In the genomic region with DNA sequence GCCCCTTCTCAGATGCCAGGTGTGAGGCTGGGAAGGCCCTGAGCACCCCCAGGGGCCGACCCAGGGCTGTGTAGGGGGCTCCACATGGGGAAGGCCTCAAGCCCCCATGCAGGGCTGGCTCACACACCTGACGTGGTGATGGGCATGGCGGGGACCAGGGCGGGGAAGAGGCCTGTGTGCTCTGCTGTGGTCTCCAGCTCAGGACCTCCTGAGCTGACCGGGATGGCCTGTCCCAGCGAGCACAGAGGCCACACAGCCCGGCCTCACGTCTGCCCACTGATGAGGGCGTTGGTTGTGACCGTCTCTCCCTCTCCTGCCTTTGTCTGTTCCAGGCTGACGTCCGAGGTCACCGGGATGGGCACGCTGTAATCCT, we compare ENCODE assay signal across 3 cellular contexts.
TF ChIP-seq lines count a peak whose summit lies in the region.

No MANE protein-coding gene starts in this region.

TF ChIP-seq in SK-N-SH, 30 proteins besides CTCF, POLR2A, EP300 and RAD21:
- TF ChIP-seq, protein P1, sequence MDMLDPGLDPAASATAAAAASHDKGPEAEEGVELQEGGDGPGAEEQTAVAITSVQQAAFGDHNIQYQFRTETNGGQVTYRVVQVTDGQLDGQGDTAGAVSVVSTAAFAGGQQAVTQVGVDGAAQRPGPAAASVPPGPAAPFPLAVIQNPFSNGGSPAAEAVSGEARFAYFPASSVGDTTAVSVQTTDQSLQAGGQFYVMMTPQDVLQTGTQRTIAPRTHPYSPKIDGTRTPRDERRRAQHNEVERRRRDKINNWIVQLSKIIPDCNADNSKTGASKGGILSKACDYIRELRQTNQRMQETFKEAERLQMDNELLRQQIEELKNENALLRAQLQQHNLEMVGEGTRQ (IDR thresholded peaks at IDR 0.05; ENCODE audit: borderline replicate concordance, low read depth, low read length): no peak
- TF ChIP-seq, protein P2, sequence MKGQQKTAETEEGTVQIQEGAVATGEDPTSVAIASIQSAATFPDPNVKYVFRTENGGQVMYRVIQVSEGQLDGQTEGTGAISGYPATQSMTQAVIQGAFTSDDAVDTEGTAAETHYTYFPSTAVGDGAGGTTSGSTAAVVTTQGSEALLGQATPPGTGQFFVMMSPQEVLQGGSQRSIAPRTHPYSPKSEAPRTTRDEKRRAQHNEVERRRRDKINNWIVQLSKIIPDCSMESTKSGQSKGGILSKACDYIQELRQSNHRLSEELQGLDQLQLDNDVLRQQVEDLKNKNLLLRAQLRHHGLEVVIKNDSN (IDR thresholded peaks at IDR 0.05; ENCODE audit: borderline replicate concordance, low read depth): no peak
- TF ChIP-seq TCF12 (IDR thresholded peaks at IDR 0.05) (no peak), SMC3 (IDR thresholded peaks at IDR 0.05; ENCODE audit: low read depth, low read length) (no peak), POLR2AphosphoS5 (IDR thresholded peaks at IDR 0.05; ENCODE audit: low read depth, low read length) (no peak), TAF1 (IDR thresholded peaks at IDR 0.05; ENCODE audit: borderline replicate concordance, low read depth, low read length) (no peak), SIN3A (IDR thresholded peaks at IDR 0.05; ENCODE audit: borderline replicate concordance, low read depth, low read length) (no peak), GABPA (IDR thresholded peaks at IDR 0.05; ENCODE audit: low read depth) (no peak)
- TF ChIP-seq, protein P3, sequence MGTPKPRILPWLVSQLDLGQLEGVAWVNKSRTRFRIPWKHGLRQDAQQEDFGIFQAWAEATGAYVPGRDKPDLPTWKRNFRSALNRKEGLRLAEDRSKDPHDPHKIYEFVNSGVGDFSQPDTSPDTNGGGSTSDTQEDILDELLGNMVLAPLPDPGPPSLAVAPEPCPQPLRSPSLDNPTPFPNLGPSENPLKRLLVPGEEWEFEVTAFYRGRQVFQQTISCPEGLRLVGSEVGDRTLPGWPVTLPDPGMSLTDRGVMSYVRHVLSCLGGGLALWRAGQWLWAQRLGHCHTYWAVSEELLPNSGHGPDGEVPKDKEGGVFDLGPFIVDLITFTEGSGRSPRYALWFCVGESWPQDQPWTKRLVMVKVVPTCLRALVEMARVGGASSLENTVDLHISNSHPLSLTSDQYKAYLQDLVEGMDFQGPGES (IDR thresholded peaks at IDR 0.05; ENCODE audit: low read depth, low read length): no peak

TF ChIP-seq in SK-N-SH treated with all-trans-retinoic acid at 6 μM for 48 hours, 23 proteins besides CTCF, POLR2A, EP300 and RAD21 (continued from another document):
- TF ChIP-seq TOX (CRISPR knock-in tag; IDR thresholded peaks at IDR 0.05; ENCODE audit: borderline replicate concordance) (no peak), BACH2 (CRISPR knock-in tag; IDR thresholded peaks at IDR 0.05; ENCODE audit: borderline replicate concordance) (no peak)

TF ChIP-seq in IMR-90, 13 proteins besides CTCF, POLR2A, EP300 and RAD21 (continued from another document):
- TF ChIP-seq RCOR1 (IDR thresholded peaks at IDR 0.05; ENCODE audit: insufficient replicate concordance, low read length) (no peak), BHLHE40 (IDR thresholded peaks at IDR 0.05; ENCODE audit: low read depth, low read length) (no peak), SMC3 (IDR thresholded peaks at IDR 0.05; ENCODE audit: low read depth, low read length) (no peak), RFX5 (IDR thresholded peaks at IDR 0.05; ENCODE audit: low read depth, low read length) (no peak), CHD1 (IDR thresholded peaks at IDR 0.05; ENCODE audit: low read depth, low read length) (no peak), MAZ (IDR thresholded peaks at IDR 0.05; ENCODE audit: borderline replicate concordance, low read depth, low read length) (no peak), MXI1 (IDR thresholded peaks at IDR 0.05; ENCODE audit: borderline replicate concordance, low read depth, low read length) (no peak), FOS (IDR thresholded peaks at IDR 0.05; ENCODE audit: low read depth, low read length) (no peak), NFE2L2 (IDR thresholded peaks at IDR 0.05; ENCODE audit: low read depth, low read length) (no peak), CEBPB (IDR thresholded peaks at IDR 0.05; ENCODE audit: low read depth, low read length) (no peak)
- TF ChIP-seq, protein P1 (IDR thresholded peaks at IDR 0.05; ENCODE audit: low read depth, low read length): no peak
- TF ChIP-seq, protein P4, sequence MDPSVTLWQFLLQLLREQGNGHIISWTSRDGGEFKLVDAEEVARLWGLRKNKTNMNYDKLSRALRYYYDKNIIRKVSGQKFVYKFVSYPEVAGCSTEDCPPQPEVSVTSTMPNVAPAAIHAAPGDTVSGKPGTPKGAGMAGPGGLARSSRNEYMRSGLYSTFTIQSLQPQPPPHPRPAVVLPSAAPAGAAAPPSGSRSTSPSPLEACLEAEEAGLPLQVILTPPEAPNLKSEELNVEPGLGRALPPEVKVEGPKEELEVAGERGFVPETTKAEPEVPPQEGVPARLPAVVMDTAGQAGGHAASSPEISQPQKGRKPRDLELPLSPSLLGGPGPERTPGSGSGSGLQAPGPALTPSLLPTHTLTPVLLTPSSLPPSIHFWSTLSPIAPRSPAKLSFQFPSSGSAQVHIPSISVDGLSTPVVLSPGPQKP (IDR thresholded peaks at IDR 0.05; ENCODE audit: borderline replicate concordance, low read depth, low read length): no peak
